Comparison of ENCODE assay signal across 1 cellular context in genomic region chr2:27890146-27891062, GRCh38.
TF ChIP-seq lines count a peak whose summit lies in the region.

TSS of gene BABAM2 (plus strand) at chr2:27890729. CDS start at chr2:27894557, 3,828 bp downstream.
TSS of gene RBKS (minus strand) at chr2:27890387. CDS start at chr2:27890345, 42 bp downstream.

TF ChIP-seq in HepG2, 621 proteins besides CTCF, POLR2A, EP300 and RAD21 (continued from another document and continues in another):
- TF ChIP-seq, protein P1, sequence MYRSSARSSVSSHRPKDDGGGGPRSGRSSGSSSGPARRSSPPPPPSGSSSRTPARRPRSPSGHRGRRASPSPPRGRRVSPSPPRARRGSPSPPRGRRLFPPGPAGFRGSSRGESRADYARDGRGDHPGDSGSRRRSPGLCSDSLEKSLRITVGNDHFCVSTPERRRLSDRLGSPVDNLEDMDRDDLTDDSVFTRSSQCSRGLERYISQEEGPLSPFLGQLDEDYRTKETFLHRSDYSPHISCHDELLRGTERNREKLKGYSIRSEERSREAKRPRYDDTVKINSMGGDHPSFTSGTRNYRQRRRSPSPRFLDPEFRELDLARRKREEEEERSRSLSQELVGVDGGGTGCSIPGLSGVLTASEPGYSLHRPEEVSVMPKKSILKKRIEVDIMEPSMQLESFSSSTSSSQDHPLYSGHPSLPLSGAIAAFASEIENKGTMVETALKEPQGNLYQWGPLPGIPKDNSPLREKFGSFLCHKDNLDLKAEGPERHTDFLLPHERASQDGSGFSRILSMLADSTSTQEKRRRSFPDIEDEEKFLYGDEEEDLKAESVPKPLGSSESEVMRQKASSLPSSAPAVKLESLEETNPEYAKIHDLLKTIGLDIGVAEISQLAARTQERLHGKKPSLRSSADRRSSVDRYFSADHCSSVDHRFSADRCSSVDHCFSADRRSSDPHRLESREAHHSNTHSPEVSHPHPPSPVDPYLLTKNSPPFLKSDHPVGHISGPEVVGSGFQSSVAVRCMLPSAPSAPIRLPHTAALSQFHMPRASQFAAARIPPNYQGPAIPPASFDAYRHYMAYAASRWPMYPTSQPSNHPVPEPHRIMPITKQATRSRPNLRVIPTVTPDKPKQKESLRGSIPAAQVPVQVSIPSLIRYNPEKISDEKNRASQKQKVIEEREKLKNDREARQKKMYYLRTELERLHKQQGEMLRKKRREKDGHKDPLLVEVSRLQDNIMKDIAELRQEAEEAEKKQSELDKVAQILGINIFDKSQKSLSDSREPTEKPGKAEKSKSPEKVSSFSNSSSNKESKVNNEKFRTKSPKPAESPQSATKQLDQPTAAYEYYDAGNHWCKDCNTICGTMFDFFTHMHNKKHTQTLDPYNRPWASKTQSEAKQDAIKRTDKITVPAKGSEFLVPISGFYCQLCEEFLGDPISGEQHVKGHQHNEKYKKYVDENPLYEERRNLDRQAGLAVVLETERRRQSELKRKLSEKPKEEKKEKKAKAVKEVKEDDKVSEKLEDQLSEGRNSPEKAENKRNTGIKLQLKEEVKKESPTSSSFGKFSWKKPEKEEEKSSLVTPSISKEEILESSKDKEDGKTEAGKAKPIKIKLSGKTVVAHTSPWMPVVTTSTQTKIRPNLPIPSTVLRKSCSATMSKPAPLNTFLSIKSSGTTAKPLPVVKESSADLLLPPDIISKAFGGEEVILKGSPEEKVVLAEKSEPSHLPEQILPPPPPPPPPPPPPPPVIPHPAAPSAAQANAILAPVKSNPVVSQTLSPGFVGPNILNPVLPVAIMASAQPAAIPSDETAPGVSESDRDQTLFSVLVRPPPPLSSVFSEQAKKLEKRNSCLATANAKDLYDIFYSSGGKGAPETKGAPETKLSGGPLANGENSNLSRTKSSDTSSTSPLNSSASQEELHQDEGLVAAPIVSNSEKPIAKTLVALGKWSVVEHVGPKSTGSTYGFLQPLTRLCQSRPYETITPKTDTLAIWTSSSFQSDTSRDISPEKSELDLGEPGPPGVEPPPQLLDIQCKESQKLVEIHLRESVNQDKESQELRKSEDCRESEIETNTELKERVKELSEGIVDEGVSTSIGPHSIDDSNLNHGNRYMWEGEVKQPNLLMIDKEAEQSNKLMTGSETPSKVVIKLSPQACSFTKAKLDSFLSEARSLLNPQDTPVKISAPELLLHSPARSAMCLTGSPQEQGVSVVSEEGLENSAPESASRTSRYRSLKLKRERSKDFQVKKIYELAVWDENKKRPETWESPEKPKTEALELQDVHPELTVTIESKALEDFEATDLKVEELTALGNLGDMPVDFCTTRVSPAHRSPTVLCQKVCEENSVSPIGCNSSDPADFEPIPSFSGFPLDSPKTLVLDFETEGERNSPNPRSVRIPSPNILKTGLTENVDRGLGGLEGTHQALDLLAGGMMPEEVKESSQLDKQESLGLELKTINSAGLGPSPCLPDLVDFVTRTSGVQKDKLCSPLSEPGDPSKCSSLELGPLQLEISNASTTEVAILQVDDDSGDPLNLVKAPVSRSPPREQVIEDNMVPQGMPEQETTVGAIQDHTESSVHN (CRISPR knock-in tag; IDR thresholded peaks at IDR 0.05), result no peak
- TF ChIP-seq BHLHE40 (IDR thresholded peaks at IDR 0.05; ENCODE audit: low read length), result 0 out of 2 replicates have a peak, but pooled peaks have one; percentile 11
- peak; percentile 93 for TF ChIP-seq RFX3 (CRISPR knock-in tag; IDR thresholded peaks at IDR 0.05)
- no peak for TF ChIP-seq ZSCAN12 (CRISPR knock-in tag; IDR thresholded peaks at IDR 0.05)
- no peak; the same call in 1 of the 2 replicates for TF ChIP-seq USF2 (IDR thresholded peaks at IDR 0.05; ENCODE audit: low read depth, low read length)
- peak; percentile 69; the same call in 1 of the 2 replicates for TF ChIP-seq USF2 (CRISPR knock-in tag; IDR thresholded peaks at IDR 0.05; ENCODE audit: borderline replicate concordance)
- TF ChIP-seq ZSCAN29 (CRISPR knock-in tag; conservative IDR thresholded peaks at IDR 0.05), result peak; percentile 67; the same call in 1 of the 2 replicates
- no peak for TF ChIP-seq ZFP62 (CRISPR knock-in tag; IDR thresholded peaks at IDR 0.05)
- TF ChIP-seq, protein P2, sequence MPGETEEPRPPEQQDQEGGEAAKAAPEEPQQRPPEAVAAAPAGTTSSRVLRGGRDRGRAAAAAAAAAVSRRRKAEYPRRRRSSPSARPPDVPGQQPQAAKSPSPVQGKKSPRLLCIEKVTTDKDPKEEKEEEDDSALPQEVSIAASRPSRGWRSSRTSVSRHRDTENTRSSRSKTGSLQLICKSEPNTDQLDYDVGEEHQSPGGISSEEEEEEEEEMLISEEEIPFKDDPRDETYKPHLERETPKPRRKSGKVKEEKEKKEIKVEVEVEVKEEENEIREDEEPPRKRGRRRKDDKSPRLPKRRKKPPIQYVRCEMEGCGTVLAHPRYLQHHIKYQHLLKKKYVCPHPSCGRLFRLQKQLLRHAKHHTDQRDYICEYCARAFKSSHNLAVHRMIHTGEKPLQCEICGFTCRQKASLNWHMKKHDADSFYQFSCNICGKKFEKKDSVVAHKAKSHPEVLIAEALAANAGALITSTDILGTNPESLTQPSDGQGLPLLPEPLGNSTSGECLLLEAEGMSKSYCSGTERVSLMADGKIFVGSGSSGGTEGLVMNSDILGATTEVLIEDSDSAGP (CRISPR knock-in tag; IDR thresholded peaks at IDR 0.05; ENCODE audit: borderline replicate concordance), result peak; percentile 73; the same call in 1 of the 2 replicates
- TF ChIP-seq ZNF550 (CRISPR knock-in tag; IDR thresholded peaks at IDR 0.05; ENCODE audit: borderline replicate concordance), result peak; percentile 93
- peak; percentile 63 for TF ChIP-seq ETV5 (CRISPR knock-in tag; IDR thresholded peaks at IDR 0.05; ENCODE audit: borderline replicate concordance)
- TF ChIP-seq HNF4A (CRISPR knock-in tag; IDR thresholded peaks at IDR 0.05), result peak; percentile 96
- TF ChIP-seq ZNF768 (CRISPR knock-in tag; IDR thresholded peaks at IDR 0.05), result peak; percentile 72
- no peak for TF ChIP-seq ZNF296 (CRISPR knock-in tag; conservative IDR thresholded peaks at IDR 0.05)
- TF ChIP-seq ZFP36 (IDR thresholded peaks at IDR 0.05; ENCODE audit: borderline replicate concordance, low read depth, low read length, partially characterized antibody), result no peak
- peak; percentile 88 for TF ChIP-seq REPIN1 (CRISPR knock-in tag; IDR thresholded peaks at IDR 0.05; ENCODE audit: borderline replicate concordance, low read depth)
- no peak for TF ChIP-seq ZBTB46 (CRISPR knock-in tag; IDR thresholded peaks at IDR 0.05; ENCODE audit: borderline replicate concordance)
- TF ChIP-seq, protein P3, sequence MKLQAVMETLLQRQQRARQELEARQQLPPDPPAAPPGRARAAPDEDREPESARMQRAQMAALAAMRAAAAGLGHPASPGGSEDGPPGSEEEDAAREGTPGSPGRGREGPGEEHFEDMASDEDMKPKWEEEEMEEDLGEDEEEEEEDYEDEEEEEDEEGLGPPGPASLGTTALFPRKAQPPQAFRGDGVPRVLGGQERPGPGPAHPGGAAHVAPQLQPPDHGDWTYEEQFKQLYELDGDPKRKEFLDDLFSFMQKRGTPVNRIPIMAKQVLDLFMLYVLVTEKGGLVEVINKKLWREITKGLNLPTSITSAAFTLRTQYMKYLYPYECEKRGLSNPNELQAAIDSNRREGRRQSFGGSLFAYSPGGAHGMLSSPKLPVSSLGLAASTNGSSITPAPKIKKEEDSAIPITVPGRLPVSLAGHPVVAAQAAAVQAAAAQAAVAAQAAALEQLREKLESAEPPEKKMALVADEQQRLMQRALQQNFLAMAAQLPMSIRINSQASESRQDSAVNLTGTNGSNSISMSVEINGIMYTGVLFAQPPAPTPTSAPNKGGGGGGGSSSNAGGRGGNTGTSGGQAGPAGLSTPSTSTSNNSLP (IDR thresholded peaks at IDR 0.05; ENCODE audit: low read depth, low read length), result peak; percentile 64; the same call in 1 of the 2 replicates
- TF ChIP-seq HNF1B (CRISPR knock-in tag; IDR thresholded peaks at IDR 0.05), result peak; percentile 90
- TF ChIP-seq SMAD9 (CRISPR knock-in tag; IDR thresholded peaks at IDR 0.05), result no peak
- TF ChIP-seq ZNF382 (CRISPR knock-in tag; IDR thresholded peaks at IDR 0.05; ENCODE audit: borderline replicate concordance), result no peak
- peak; percentile 97 for TF ChIP-seq ZNF713 (CRISPR knock-in tag; IDR thresholded peaks at IDR 0.05)
- no peak for TF ChIP-seq PBX3 (CRISPR knock-in tag; IDR thresholded peaks at IDR 0.05; ENCODE audit: borderline replicate concordance)
- TF ChIP-seq ZNF777 (CRISPR knock-in tag; IDR thresholded peaks at IDR 0.05), result peak; percentile 95
- peak; percentile 80; the same call in 1 of the 2 replicates for TF ChIP-seq IKZF5 (CRISPR knock-in tag; IDR thresholded peaks at IDR 0.05)
- TF ChIP-seq, protein P4, sequence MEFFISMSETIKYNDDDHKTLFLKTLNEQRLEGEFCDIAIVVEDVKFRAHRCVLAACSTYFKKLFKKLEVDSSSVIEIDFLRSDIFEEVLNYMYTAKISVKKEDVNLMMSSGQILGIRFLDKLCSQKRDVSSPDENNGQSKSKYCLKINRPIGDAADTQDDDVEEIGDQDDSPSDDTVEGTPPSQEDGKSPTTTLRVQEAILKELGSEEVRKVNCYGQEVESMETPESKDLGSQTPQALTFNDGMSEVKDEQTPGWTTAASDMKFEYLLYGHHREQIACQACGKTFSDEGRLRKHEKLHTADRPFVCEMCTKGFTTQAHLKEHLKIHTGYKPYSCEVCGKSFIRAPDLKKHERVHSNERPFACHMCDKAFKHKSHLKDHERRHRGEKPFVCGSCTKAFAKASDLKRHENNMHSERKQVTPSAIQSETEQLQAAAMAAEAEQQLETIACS (CRISPR knock-in tag; IDR thresholded peaks at IDR 0.05), result peak; percentile 99
- TF ChIP-seq MZF1 (CRISPR knock-in tag; IDR thresholded peaks at IDR 0.05; ENCODE audit: borderline replicate concordance), result no peak
- peak; percentile 24; the same call in 1 of the 2 replicates for TF ChIP-seq ZNF510 (CRISPR knock-in tag; IDR thresholded peaks at IDR 0.05; ENCODE audit: low read depth)
- peak; percentile 94 for TF ChIP-seq SNAPC2 (CRISPR knock-in tag; IDR thresholded peaks at IDR 0.05)
- TF ChIP-seq ZNF75D (CRISPR knock-in tag; IDR thresholded peaks at IDR 0.05; ENCODE audit: borderline replicate concordance), result no peak
- no peak; the same call in 1 of the 2 replicates for TF ChIP-seq HDAC2 (CRISPR knock-in tag; IDR thresholded peaks at IDR 0.05)
- peak; percentile 69 for TF ChIP-seq ATF2 (CRISPR knock-in tag; IDR thresholded peaks at IDR 0.05)
- no peak for TF ChIP-seq SP140L (CRISPR knock-in tag; IDR thresholded peaks at IDR 0.05; ENCODE audit: borderline replicate concordance)
- TF ChIP-seq ZFP90 (CRISPR knock-in tag; IDR thresholded peaks at IDR 0.05; ENCODE audit: borderline replicate concordance), result peak; percentile 71
